Comparison of ENCODE assay signal across 1 cellular context in genomic region chr17:47695664-47696376, GRCh38.
TF ChIP-seq lines count a peak whose summit lies in the region.

No MANE protein-coding gene starts in this region.

TF ChIP-seq in GM12878, 131 proteins besides CTCF, POLR2A, EP300 and RAD21:
- no peak for TF ChIP-seq NR2C2 (IDR thresholded peaks at IDR 0.05; ENCODE audit: borderline replicate concordance, control insufficient read depth, insufficient read length, low read depth)
- no peak for TF ChIP-seq IKZF1 (conservative IDR thresholded peaks at IDR 0.05)
- TF ChIP-seq NFXL1 (IDR thresholded peaks at IDR 0.05; ENCODE audit: borderline replicate concordance): no peak
- no peak for TF ChIP-seq FOXK2 (IDR thresholded peaks at IDR 0.05)
- no peak for TF ChIP-seq NFYA (IDR thresholded peaks at IDR 0.05; ENCODE audit: borderline replicate concordance, low read depth, low read length)
- TF ChIP-seq SUZ12 (IDR thresholded peaks at IDR 0.05; ENCODE audit: unreplicated experiment): no peak
- TF ChIP-seq PML (IDR thresholded peaks at IDR 0.05; ENCODE audit: low read length): no peak
- TF ChIP-seq IRF5 (IDR thresholded peaks at IDR 0.05; ENCODE audit: borderline replicate concordance): no peak
- no peak for TF ChIP-seq HSF1 (IDR thresholded peaks at IDR 0.05; ENCODE audit: low read depth, low read length)
- no peak for TF ChIP-seq ZNF384 (IDR thresholded peaks at IDR 0.05; ENCODE audit: borderline replicate concordance, low read depth, low read length)
- no peak for TF ChIP-seq TAF1 (IDR thresholded peaks at IDR 0.05; ENCODE audit: borderline replicate concordance, low read depth, low read length)
- no peak for TF ChIP-seq CEBPZ (IDR thresholded peaks at IDR 0.05; ENCODE audit: low read depth, low read length)
- TF ChIP-seq, protein P1, sequence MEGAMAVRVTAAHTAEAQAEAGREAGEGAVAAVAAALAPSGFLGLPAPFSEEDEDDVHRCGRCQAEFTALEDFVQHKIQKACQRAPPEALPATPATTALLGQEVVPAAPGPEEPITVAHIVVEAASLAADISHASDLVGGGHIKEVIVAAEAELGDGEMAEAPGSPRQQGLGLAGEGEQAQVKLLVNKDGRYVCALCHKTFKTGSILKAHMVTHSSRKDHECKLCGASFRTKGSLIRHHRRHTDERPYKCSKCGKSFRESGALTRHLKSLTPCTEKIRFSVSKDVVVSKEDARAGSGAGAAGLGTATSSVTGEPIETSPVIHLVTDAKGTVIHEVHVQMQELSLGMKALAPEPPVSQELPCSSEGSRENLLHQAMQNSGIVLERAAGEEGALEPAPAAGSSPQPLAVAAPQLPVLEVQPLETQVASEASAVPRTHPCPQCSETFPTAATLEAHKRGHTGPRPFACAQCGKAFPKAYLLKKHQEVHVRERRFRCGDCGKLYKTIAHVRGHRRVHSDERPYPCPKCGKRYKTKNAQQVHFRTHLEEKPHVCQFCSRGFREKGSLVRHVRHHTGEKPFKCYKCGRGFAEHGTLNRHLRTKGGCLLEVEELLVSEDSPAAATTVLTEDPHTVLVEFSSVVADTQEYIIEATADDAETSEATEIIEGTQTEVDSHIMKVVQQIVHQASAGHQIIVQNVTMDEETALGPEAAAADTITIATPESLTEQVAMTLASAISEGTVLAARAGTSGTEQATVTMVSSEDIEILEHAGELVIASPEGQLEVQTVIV (IDR thresholded peaks at IDR 0.05; ENCODE audit: borderline replicate concordance, partially characterized antibody): no peak
- no peak for TF ChIP-seq HDGF (IDR thresholded peaks at IDR 0.05)
- TF ChIP-seq NBN (IDR thresholded peaks at IDR 0.05): no peak
- TF ChIP-seq, protein P2, sequence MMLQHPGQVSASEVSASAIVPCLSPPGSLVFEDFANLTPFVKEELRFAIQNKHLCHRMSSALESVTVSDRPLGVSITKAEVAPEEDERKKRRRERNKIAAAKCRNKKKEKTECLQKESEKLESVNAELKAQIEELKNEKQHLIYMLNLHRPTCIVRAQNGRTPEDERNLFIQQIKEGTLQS (IDR thresholded peaks at IDR 0.05; ENCODE audit: borderline replicate concordance, extremely low read depth, low read depth, low read length): no peak
- no peak for TF ChIP-seq PRDM15 (CRISPR knock-in tag; IDR thresholded peaks at IDR 0.05)
- TF ChIP-seq SMARCA5 (IDR thresholded peaks at IDR 0.05): no peak
- TF ChIP-seq, protein P3, sequence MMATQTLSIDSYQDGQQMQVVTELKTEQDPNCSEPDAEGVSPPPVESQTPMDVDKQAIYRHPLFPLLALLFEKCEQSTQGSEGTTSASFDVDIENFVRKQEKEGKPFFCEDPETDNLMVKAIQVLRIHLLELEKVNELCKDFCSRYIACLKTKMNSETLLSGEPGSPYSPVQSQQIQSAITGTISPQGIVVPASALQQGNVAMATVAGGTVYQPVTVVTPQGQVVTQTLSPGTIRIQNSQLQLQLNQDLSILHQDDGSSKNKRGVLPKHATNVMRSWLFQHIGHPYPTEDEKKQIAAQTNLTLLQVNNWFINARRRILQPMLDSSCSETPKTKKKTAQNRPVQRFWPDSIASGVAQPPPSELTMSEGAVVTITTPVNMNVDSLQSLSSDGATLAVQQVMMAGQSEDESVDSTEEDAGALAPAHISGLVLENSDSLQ (IDR thresholded peaks at IDR 0.05): no peak
